ENCODE assay signal across 12 cellular contexts in genomic region chr12:64186789-64187188, GRCh38. TPM values are rescaled to one million over a fixed set of nuclear protein-coding genes. Genes with fewer than 3 reads are reported as not detected.
DNase-seq lines count a peak whose midpoint lies in the region; ATAC-seq, FAIRE-seq and TF ChIP-seq lines count a peak whose summit lies in the region.
"Had no signal": no experiment of that assay in that cellular context is flagged by ENCODE, and none has a peak within 500 bp of the region (broad histone marks: within the 10 kb centered on the region; RNA-seq: fewer than 3 reads in every experiment).

No MANE protein-coding gene starts in this region.

- H3K4me3 Mint-ChIP-seq in activated T-cell treated with anti-CD3 and anti-CD28 coated beads, Interleukin-2, amount 50 U/mL, for 4 hours, result no peak overlapping the region
- H3K4me3 Mint-ChIP-seq: T-helper 17 cell had no signal

- POLR2A ChIA-PET in HepG2 (lab: Yijun Ruan, JAX), result no interaction called here

- no peaks in the 10 kb centered on the region for H3K79me2 ChIP-seq in smooth muscle cell (ENCODE audit: low read depth)
- H3K79me2 ChIP-seq in HepG2 (ENCODE audit: insufficient read depth, low read length), result no peaks in the 10 kb centered on the region

- no peak for FAIRE-seq in HepG2 (lab: Jason Lieb, UNC)

- peaks cover 19% of the 10 kb centered on the region for H3F3A ChIP-seq in smooth muscle cell (ENCODE audit: low read depth)

- H3K4me1 Mint-ChIP-seq in activated T-cell treated with anti-CD3 and anti-CD28 coated beads, Interleukin-2, amount 50 U/mL, for 4 hours (ENCODE audit: low read depth), result no peaks in the 10 kb centered on the region

- H3K4me3 ChIP-seq in smooth muscle cell (no peak overlapping the region), HepG2 (replicated peaks in 1 of 3; ENCODE audit: insufficient read depth in 1 of 3, low read depth in 2 of 3, low read length in 3 of 3) (no peak overlapping the region)
- H3K4me3 ChIP-seq: adrenal gland, psoas muscle had no signal

- ATAC-seq in activated T-cell treated with anti-CD3 and anti-CD28 coated beads, Interleukin-2, amount 50 U/mL, for 4 hours, result peak; percentile 63
- ATAC-seq in HG02840 (IDR thresholded peaks at IDR 0.05; ENCODE audit: low FRiP score, unreplicated experiment) (peak; percentile 74), sciatic nerve (no peak), HepG2 (no peak)
- ATAC-seq: psoas muscle, T-helper 17 cell had no signal

- no peak for TF ChIP-seq EP300 in HepG2 (IDR thresholded peaks at IDR 0.05; ENCODE audit: low read depth in 2 of 2, low read length in 2 of 2)
- TF ChIP-seq EP300 in HepG2 (CRISPR knock-in tag; IDR thresholded peaks at IDR 0.05; ENCODE audit: borderline replicate concordance), result no peak

- H3K4me2 ChIP-seq in smooth muscle cell (peak overlapping the region; percentile 63), HepG2 (ENCODE audit: low read depth, low read length) (no peak overlapping the region)

- 49% methylated on average over 2 of the region's 2 CpGs for WGBS in smooth muscle cell (ENCODE audit: low lambda C conversion rate)
- WGBS in HepG2 (ENCODE audit: low lambda C conversion rate), result 100% methylated on average over 2 of the region's 2 CpGs

- no peaks in the 10 kb centered on the region for H4K20me1 ChIP-seq in smooth muscle cell (ENCODE audit: low read depth)
- no peaks in the 10 kb centered on the region for H4K20me1 ChIP-seq in HepG2 (ENCODE audit: insufficient read depth, low read length)

- peak overlapping the region; percentile 78 for H3K27ac ChIP-seq in smooth muscle cell (ENCODE audit: low read depth)
- H3K27ac ChIP-seq in HepG2 (ENCODE audit: extremely low read length, insufficient read depth, low read length), result no peak overlapping the region
- H3K27ac ChIP-seq: adrenal gland, psoas muscle had no signal

- H3K9me3 ChIP-seq in smooth muscle cell (replicated peaks; ENCODE audit: low read depth) (no peaks in the 10 kb centered on the region), HepG2 (ENCODE audit: low read length) (no peaks in the 10 kb centered on the region)
- H3K9me3 ChIP-seq: adrenal gland, psoas muscle had no signal

- TF ChIP-seq POLR2A in HepG2 (IDR thresholded peaks at IDR 0.05; ENCODE audit: insufficient read depth in 1 of 2, low read depth in 2 of 2, low read length in 2 of 2), result no peak

- no TSS peak for BruUV-seq in HepG2 (replicated peaks; lab: Mats Ljungman, UMichigan)

- no peaks in the 10 kb centered on the region for H3K9me3 Mint-ChIP-seq in activated T-cell treated with anti-CD3 and anti-CD28 coated beads, Interleukin-2, amount 50 U/mL, for 4 hours

- H3K27me3 Mint-ChIP-seq in activated T-cell treated with anti-CD3 and anti-CD28 coated beads, Interleukin-2, amount 50 U/mL, for 4 hours (ENCODE audit: low read depth), result no peaks in the 10 kb centered on the region
- H3K27me3 Mint-ChIP-seq: T-helper 17 cell had no signal

- TF ChIP-seq RAD21 in HepG2 (CRISPR knock-in tag; IDR thresholded peaks at IDR 0.05), result no peak

- H2AFZ ChIP-seq in smooth muscle cell (ENCODE audit: low read depth) (no peak overlapping the region), HepG2 (ENCODE audit: low read length) (no peak overlapping the region)

- H3K36me3 Mint-ChIP-seq in activated T-cell treated with anti-CD3 and anti-CD28 coated beads, Interleukin-2, amount 50 U/mL, for 4 hours (ENCODE audit: insufficient read depth), result peaks cover 25% of the 10 kb centered on the region

- TF ChIP-seq CTCF in smooth muscle cell (IDR thresholded peaks at IDR 0.05; ENCODE audit: borderline replicate concordance, insufficient read depth, poor library complexity, severe bottlenecking) (no peak), HepG2 (CRISPR knock-in tag; IDR thresholded peaks at IDR 0.05) (no peak)

- in situ Hi-C loops in HepG2 (cut with HindIII; ENCODE audit: extremely low pct_ligation_motif_present, low pct_unique_long_range_greater_than_20kb), result no loop called here

- H3K27me3 ChIP-seq in smooth muscle cell (ENCODE audit: low read depth) (no peaks in the 10 kb centered on the region), HepG2 (ENCODE audit: control insufficient read depth in 1 of 2, insufficient read depth in 2 of 2, low read length in 2 of 2) (no peaks in the 10 kb centered on the region)
- H3K27me3 ChIP-seq: adrenal gland had no signal

- H3K4me1 ChIP-seq in smooth muscle cell (ENCODE audit: low read depth) (peaks cover 6% of the 10 kb centered on the region), HepG2 (ENCODE audit: insufficient read depth, low read length) (no peaks in the 10 kb centered on the region)

- CTCF ChIA-PET in HepG2 (lab: Yijun Ruan, JAX; ENCODE audit: low intra/inter-chr PET ratio, low total read pairs), result no interaction called here

- no peak for DNase-seq in activated T-cell treated with anti-CD3 and anti-CD28 coated beads, Interleukin-2, amount 50 U/mL, for 4 hours
- no peak for DNase-seq in activated T-cell treated with anti-CD3 and anti-CD28 coated beads, Interleukin-2, amount 50 U/mL, for 48 hours
- peak; percentile 55 for DNase-seq in RPMI7951 (ENCODE audit: low read depth)
- no peak for DNase-seq in smooth muscle cell (lab: John Stamatoyannopoulos, UW; ENCODE audit: unreplicated experiment)
- no peak for DNase-seq in sciatic nerve (ENCODE audit: low spot score)
- no peak for DNase-seq in stimulated activated CD8-positive, alpha-beta memory T cell treated with anti-CD3 and anti-CD28 coated beads, Interleukin-4, amount 100 ng/mL, for 48 hours
- DNase-seq in HepG2 (ENCODE audit: low spot score), result no peak
- DNase-seq: adrenal gland, NCI-H1105 treated with DMSO at 0.1 percent for 48 hours, psoas muscle, T-helper 17 cell had no signal

- intact Hi-C loops in sciatic nerve (cut with DNase I), result loop anchor here (10.0 kb wide), 1 partner anchor 58 kb away; no protein-coding TSS in a partner anchor
- intact Hi-C loops in HepG2 (cut with micrococcal nuclease; ENCODE audit: unreplicated experiment), result no loop called here

- H3K9ac ChIP-seq in smooth muscle cell (ENCODE audit: low read depth), result peak overlapping the region; percentile 55
- H3K9ac ChIP-seq in HepG2 (ENCODE audit: insufficient read depth, low read depth, low read length), result no peak overlapping the region

- H3K36me3 ChIP-seq in smooth muscle cell (ENCODE audit: low read depth), result no peaks in the 10 kb centered on the region
- no peaks in the 10 kb centered on the region for H3K36me3 ChIP-seq in HepG2 (replicated peaks in 1 of 2; ENCODE audit: control insufficient read depth in 1 of 2, insufficient read depth in 2 of 2, low read length in 2 of 2)
- H3K36me3 ChIP-seq: adrenal gland had no signal

TF ChIP-seq in HepG2, 621 proteins besides CTCF, POLR2A, EP300 and RAD21 (continues in another document):
- TF ChIP-seq HOXA5 (CRISPR knock-in tag; IDR thresholded peaks at IDR 0.05) (no peak), MXD4 (CRISPR knock-in tag; IDR thresholded peaks at IDR 0.05) (no peak), TFDP2 (CRISPR knock-in tag; IDR thresholded peaks at IDR 0.05) (no peak), REXO4 (CRISPR knock-in tag; IDR thresholded peaks at IDR 0.05; ENCODE audit: borderline replicate concordance) (no peak), ZBTB37 (CRISPR knock-in tag; IDR thresholded peaks at IDR 0.05) (no peak)

RNA-seq across cellular contexts. Expression of gene KICS2, which starts 35.3 kb away (rescaled TPM):
- 10 to 100 TPM; 11.1 to 14.3 (median 12.2) TPM for total RNA-seq in activated T-cell treated with anti-CD3 and anti-CD28 coated beads, Interleukin-2, amount 50 U/mL, for 4 hours
- total RNA-seq in RPMI7951 (2014; rRNA removed; shearing (Covaris generic)), result 3.9 and 10.2 TPM in 2 replicates
- total RNA-seq in smooth muscle cell (3.6 and 6.6 TPM in 2 replicates), sciatic nerve (7.5 TPM), HepG2 (2016; rRNA removed; fragmentation: Illumina TruSeq; extraction: Trizol) (6.6 and 6.8 TPM in 2 replicates)
- polyA plus RNA-seq in smooth muscle cell (0.84 and 1.1 TPM in 2 replicates), HepG2 (2011; rRNA removed) (3.3 and 3.5 TPM in 2 replicates)
- total RNA-seq in HepG2 (2016; cell fraction: cytosol; rRNA removed; fragmentation: Illumina TruSeq; extraction: Trizol; ENCODE audit: low read depth), result 4.8 and 6.6 TPM in 2 replicates
- total RNA-seq in HepG2 (2016; cell fraction: insoluble cytoplasmic fraction; rRNA removed; fragmentation: Illumina TruSeq; extraction: Trizol), result 8.0 and 8.8 TPM in 2 replicates
- total RNA-seq in HepG2 (2016; cell fraction: membrane; rRNA removed; fragmentation: Illumina TruSeq; extraction: Trizol), result 6.7 and 8.2 TPM in 2 replicates
- total RNA-seq in HepG2 (2016; cell fraction: nucleus; rRNA removed; fragmentation: Illumina TruSeq; extraction: Trizol), result 12.1 and 12.3 TPM in 2 replicates
- polyA plus RNA-seq in HepG2 (2011; cell fraction: cytosol; rRNA removed), result 3.0 TPM in 2 replicates
- polyA plus RNA-seq in HepG2 (2011; cell fraction: nucleus; rRNA removed), result 6.5 and 8.2 TPM in 2 replicates
- 3.0 and 3.6 TPM in 2 replicates for polyA plus RNA-seq in HepG2 (2012)
- polyA plus RNA-seq in HepG2 (2016; cell fraction: cytosol; fragmentation: Illumina TruSeq; extraction: Trizol; ENCODE audit: low read depth), result 1.6 and 1.7 TPM in 2 replicates
- 5.8 and 6.1 TPM in 2 replicates for polyA plus RNA-seq in HepG2 (2016; cell fraction: insoluble cytoplasmic fraction; fragmentation: Illumina TruSeq; extraction: Trizol; ENCODE audit: low read depth)
- polyA plus RNA-seq in HepG2 (2016; cell fraction: membrane; fragmentation: Illumina TruSeq; extraction: Trizol; ENCODE audit: low read depth), result 2.8 and 3.4 TPM in 2 replicates
- polyA plus RNA-seq in HepG2 (2016; cell fraction: nucleus; fragmentation: Illumina TruSeq; extraction: Trizol; ENCODE audit: insufficient read depth, low read depth), result 5.2 and 5.9 TPM in 2 replicates
- polyA minus RNA-seq in HepG2 (2011; rRNA and poly(A)+ RNA removed; ENCODE audit: low replicate concordance), result 9.8 and 11.4 TPM in 2 replicates
- polyA minus RNA-seq in HepG2 (2011; cell fraction: cytosol; rRNA and poly(A)+ RNA removed), result 3.3 and 4.2 TPM in 2 replicates
- 18.0 and 22.3 TPM in 2 replicates for polyA minus RNA-seq in HepG2 (2011; cell fraction: nucleus; rRNA and poly(A)+ RNA removed)

Comparison
In these comparisons a context has a peak if more than half of its experiments do, and no peak if none do; other contexts are left out.
1. ATAC-seq: peak in activated T-cell treated with anti-CD3 and anti-CD28 coated beads, Interleukin-2, amount 50 U/mL, for 4 hours (2 of 2) and HG02840 (single experiment); none in sciatic nerve (single experiment) and HepG2 (single experiment).